19 cellular contexts compared by ENCODE assay signal in the genomic region with DNA sequence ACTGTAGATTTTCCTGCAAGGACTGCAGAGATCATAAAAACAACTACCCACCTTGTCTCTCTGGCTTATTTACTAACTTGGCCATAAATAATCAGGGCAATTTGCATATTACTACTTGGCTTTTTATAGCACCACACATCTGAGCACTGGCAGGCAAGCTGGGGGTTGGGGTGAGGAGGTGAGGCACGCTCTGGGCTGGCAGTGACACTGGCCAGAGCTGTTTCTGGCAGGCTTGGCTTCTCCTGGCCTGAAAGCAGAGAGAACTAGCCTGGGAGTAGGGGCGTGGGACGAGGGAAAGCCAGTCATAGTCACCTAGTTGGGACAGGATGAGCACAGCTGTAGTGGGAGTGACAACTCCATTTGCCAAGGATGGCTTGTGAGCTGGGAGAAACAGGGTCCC.
"Had no signal": no experiment of that assay in that cellular context is flagged by ENCODE, and none has a peak within 500 bp of the region (broad histone marks: within the 10 kb centered on the region; RNA-seq: fewer than 3 reads in every experiment).

No MANE protein-coding gene starts in this region.

- H3K36me3 Mint-ChIP-seq: activated naive CD8-positive, alpha-beta T cell had no signal

- H3K9ac ChIP-seq: parathyroid adenoma had no signal

- H3K4me3 Mint-ChIP-seq: activated CD4-positive, alpha-beta T cell treated with anti-CD3 and anti-CD28 coated beads, Interleukin-2, amount 10 ng/mL, durations not matched to agents 24 days and 14 days; activated CD8-positive, alpha-beta T cell treated with anti-CD3 and anti-CD28 coated beads, Interleukin-2, amount 10 ng/mL, durations not matched to agents 7 days and 5 days; activated naive CD8-positive, alpha-beta T cell; naive thymus-derived CD4-positive, alpha-beta T cell had no signal

- H3K79me2 ChIP-seq: parathyroid adenoma had no signal

- H3K4me1 ChIP-seq: body of pancreas, esophagus squamous epithelium, parathyroid adenoma, transverse colon, vagina had no signal

- H3K36me3 ChIP-seq: esophagus squamous epithelium, transverse colon, vagina had no signal

- H3K9me3 Mint-ChIP-seq: activated CD4-positive, alpha-beta T cell treated with anti-CD3 and anti-CD28 coated beads, Interleukin-2, amount 10 ng/mL, durations not matched to agents 24 days and 14 days had no signal

- ATAC-seq: activated CD8-positive, alpha-beta T cell treated with anti-CD3 and anti-CD28 coated beads, Interleukin-2, amount 10 ng/mL, durations not matched to agents 7 days and 5 days; body of pancreas; naive thymus-derived CD4-positive, alpha-beta T cell had no signal

- H3K27me3 ChIP-seq: body of pancreas, transverse colon, vagina had no signal

- H3K27ac ChIP-seq: body of pancreas, esophagus squamous epithelium, parathyroid adenoma, transverse colon, vagina had no signal

- H3K27me3 Mint-ChIP-seq: activated CD4-positive, alpha-beta T cell treated with anti-CD3 and anti-CD28 coated beads, Interleukin-2, amount 10 ng/mL, durations not matched to agents 24 days and 14 days had no signal

- H3K4me1 Mint-ChIP-seq: activated CD4-positive, alpha-beta T cell treated with anti-CD3 and anti-CD28 coated beads, Interleukin-2, amount 10 ng/mL, durations not matched to agents 24 days and 14 days had no signal

- DNase-seq: activated CD4-positive, alpha-beta T cell treated with anti-CD3 and anti-CD28 coated beads, Interleukin-2, amount 10 ng/mL, durations not matched to agents 24 days and 14 days; activated CD4-positive, CD25-positive, alpha-beta regulatory T cell; activated CD8-positive, alpha-beta memory T cell treated with anti-CD3 and anti-CD28 coated beads, Interleukin-2, amount 50 U/mL, for 4 hours; activated CD8-positive, alpha-beta T cell treated with anti-CD3 and anti-CD28 coated beads, Interleukin-2, amount 10 ng/mL, durations not matched to agents 7 days and 5 days; activated gamma-delta T cell; activated T-cell treated with anti-CD3 and anti-CD28 coated beads, Interleukin-2, amount 50 U/mL, for 48 hours; amniotic stem cell; body of pancreas; effector CD8-positive, alpha-beta T cell; esophagus squamous epithelium; foreskin fibroblast; naive thymus-derived CD4-positive, alpha-beta T cell; stimulated activated CD4-positive, alpha-beta T cell treated with anti-CD3 and anti-CD28 coated beads, Interleukin-4, amount 100 ng/mL, for 1 hour; stimulated activated naive CD4-positive, alpha-beta T cell; transverse colon had no signal

- H3K27ac Mint-ChIP-seq: activated CD4-positive, alpha-beta T cell treated with anti-CD3 and anti-CD28 coated beads, Interleukin-2, amount 10 ng/mL, durations not matched to agents 24 days and 14 days; activated CD8-positive, alpha-beta T cell treated with anti-CD3 and anti-CD28 coated beads, Interleukin-2, amount 10 ng/mL, durations not matched to agents 7 days and 5 days; activated naive CD8-positive, alpha-beta T cell; naive thymus-derived CD4-positive, alpha-beta T cell had no signal

- H3K9me3 ChIP-seq: body of pancreas, esophagus squamous epithelium, transverse colon, vagina had no signal

- H2AFZ ChIP-seq: parathyroid adenoma had no signal

- H3K4me3 ChIP-seq: body of pancreas, esophagus squamous epithelium, lung, transverse colon, vagina had no signal
